15 cellular contexts compared by ENCODE assay signal in the genomic region with DNA sequence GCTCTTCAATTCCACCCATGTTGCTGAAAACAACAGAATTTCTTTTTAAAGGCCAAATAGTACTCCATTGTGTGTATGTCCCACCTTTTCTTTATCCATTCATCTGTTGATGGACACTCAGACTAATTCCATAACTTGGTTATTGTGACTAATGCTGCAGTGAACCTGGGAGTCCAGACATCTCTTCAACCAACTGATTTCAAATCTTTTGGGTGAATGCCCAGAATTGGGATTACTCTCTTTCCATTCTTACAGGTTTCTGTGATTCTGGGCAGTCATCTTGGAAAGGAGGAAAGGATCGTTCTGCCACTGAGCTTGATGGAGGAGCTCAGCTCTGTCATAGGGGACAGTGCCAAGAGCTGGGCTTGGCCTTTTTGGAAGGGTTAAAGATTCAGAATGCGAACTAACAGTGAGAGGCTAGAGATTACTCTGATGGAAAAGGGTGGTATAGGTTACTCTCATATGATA. TPM values are rescaled to one million over a fixed set of nuclear protein-coding genes. Genes with fewer than 3 reads are reported as not detected.
DNase-seq lines count a peak whose midpoint lies in the region; ATAC-seq, FAIRE-seq and TF ChIP-seq lines count a peak whose summit lies in the region.
"Had no signal": no experiment of that assay in that cellular context is flagged by ENCODE, and none has a peak within 500 bp of the region (broad histone marks: within the 10 kb centered on the region; RNA-seq: fewer than 3 reads in every experiment).

No MANE protein-coding gene starts in this region.

- no peak for TF ChIP-seq POLR2A in heart left ventricle (IDR thresholded peaks at IDR 0.05)

- no peak overlapping the region for H3K4me2 ChIP-seq in keratinocyte (ENCODE audit: control insufficient read depth, extremely low read depth, insufficient read depth, low read depth, low read length)

- H3K4me1 ChIP-seq in keratinocyte (ENCODE audit: control insufficient read depth, extremely low read depth, insufficient read depth, low read length) (peaks cover 14% of the 10 kb centered on the region), heart left ventricle (peaks cover 0 to 45% (median 30%) of the 10 kb centered on the region in 12 donors)

- no peak overlapping the region for H3K27ac Mint-ChIP-seq in osteocyte (ENCODE audit: unreplicated experiment)
- H3K27ac Mint-ChIP-seq: type B pancreatic cell had no signal

- 63 to 81% (median 75%) methylated on average over 2 of the region's 2 CpGs for WGBS in heart left ventricle, 4 donors

- TF ChIP-seq CTCF in AG10803 (conservative IDR thresholded peaks at IDR 0.05; ENCODE audit: low read length) (no peak), keratinocyte (optimal IDR thresholded peaks at IDR 0.05 in 1 of 3, IDR thresholded peaks at IDR 0.05 in 1 of 3, conservative IDR thresholded peaks at IDR 0.05 in 1 of 3; ENCODE audit: extremely low read depth in 1 of 3, insufficient read depth in 2 of 3, low read length in 3 of 3) (no peak), heart left ventricle (IDR thresholded peaks at IDR 0.05) (no peak), osteocyte (IDR thresholded peaks at IDR 0.05) (no peak)

- H3K9me3 ChIP-seq in keratinocyte (ENCODE audit: control insufficient read depth, low read depth, low read length) (no peaks in the 10 kb centered on the region), heart left ventricle (no peaks in the 10 kb centered on the region)
- H3K9me3 ChIP-seq: heart right ventricle had no signal

- H3K4me3 Mint-ChIP-seq in osteocyte (ENCODE audit: unreplicated experiment) = no peak overlapping the region
- H3K4me3 Mint-ChIP-seq: type B pancreatic cell, WTC11 had no signal

- ATAC-seq in GM18498 (IDR thresholded peaks at IDR 0.05; ENCODE audit: unreplicated experiment) (no peak), heart left ventricle (no peak)
- ATAC-seq: heart right ventricle, WTC11 had no signal

- dilution Hi-C loops in keratinocyte (cut with MboI; ENCODE audit: extremely low pct_ligation_motif_present, low sequenced_read_pairs) = no loop called here

- no peaks in the 10 kb centered on the region for H3K27me3 Mint-ChIP-seq in osteocyte (ENCODE audit: unreplicated experiment)
- H3K27me3 Mint-ChIP-seq: type B pancreatic cell had no signal

- no peaks in the 10 kb centered on the region for H3K9me3 Mint-ChIP-seq in osteocyte (ENCODE audit: unreplicated experiment)
- H3K9me3 Mint-ChIP-seq: type B pancreatic cell, WTC11 had no signal

- no peak overlapping the region for H3K4me3 ChIP-seq in AG10803 (ENCODE audit: low read length)
- H3K4me3 ChIP-seq in keratinocyte (ENCODE audit: control insufficient read depth in 2 of 3, extremely low read depth in 1 of 3, insufficient read depth in 2 of 3, low read depth in 1 of 3, low read length in 3 of 3) = no peak overlapping the region
- no peak overlapping the region for H3K4me3 ChIP-seq in heart left ventricle
- H3K4me3 ChIP-seq: heart right ventricle had no signal

- H3K9me1 ChIP-seq in keratinocyte (ENCODE audit: control insufficient read depth, extremely low read depth, insufficient read depth, low read length) = no peaks in the 10 kb centered on the region

- H3K36me3 ChIP-seq in keratinocyte (ENCODE audit: control insufficient read depth in 2 of 2, extremely low read depth in 1 of 2, insufficient read depth in 2 of 2, low read length in 2 of 2) (peaks cover 0 to 1% of the 10 kb centered on the region in 2 experiments), heart left ventricle (peaks cover 0 to 7% (median 0%) of the 10 kb centered on the region in 9 donors)
- H3K36me3 ChIP-seq: heart right ventricle had no signal

- peak; percentile 9 for FAIRE-seq in keratinocyte (lab: Jason Lieb, UNC)
- FAIRE-seq: colon, H1 had no signal

- H3K79me2 ChIP-seq in keratinocyte (ENCODE audit: control insufficient read depth, insufficient read depth, low read length) = no peaks in the 10 kb centered on the region

- H3K9ac ChIP-seq in keratinocyte (ENCODE audit: control insufficient read depth, extremely low read depth, insufficient read depth, low read length) = no peak overlapping the region

- H3K27ac ChIP-seq in keratinocyte (ENCODE audit: control insufficient read depth, insufficient read depth, low read length) (no peak overlapping the region), heart left ventricle (peak overlapping the region in 2 of 12 donors; percentile 8 to 58)

- no peaks in the 10 kb centered on the region for H4K20me1 ChIP-seq in keratinocyte (ENCODE audit: control insufficient read depth, extremely low read depth, insufficient read depth, low read length)

- intact Hi-C loops in heart left ventricle (cut with DNase I) = loop anchor here in 1 of 10 donors (10.0 kb wide), 1 partner anchor 72 kb away; no protein-coding TSS in a partner anchor

- no peak overlapping the region for H2AFZ ChIP-seq in keratinocyte (ENCODE audit: control insufficient read depth, low read length)

- DNase-seq in AG10803 (ENCODE audit: low read depth) (peak; percentile 68), HT-29 (ENCODE audit: low spot score) (peak; percentile 2), astrocyte of the hippocampus (ENCODE audit: low read depth, low spot score) (peak; percentile 89), keratinocyte (ENCODE audit: low read depth, low spot score) (no peak), heart left ventricle (no peak), osteocyte (ENCODE audit: extremely low spot score, unreplicated experiment) (no peak)
- no peak for DNase-seq in stimulated activated CD4-positive, alpha-beta T cell treated with anti-CD3 and anti-CD28 coated beads, Interleukin-2, amount 100 ng/mL, for 48 hours
- DNase-seq: activated T-cell treated with anti-CD3 and anti-CD28 coated beads, Interleukin-2, amount 50 U/mL, for 48 hours; heart right ventricle; NCI-H2081 treated with DMSO at 0.1 percent for 48 hours had no signal

- no peaks in the 10 kb centered on the region for H3K36me3 Mint-ChIP-seq in osteocyte (ENCODE audit: unreplicated experiment)
- H3K36me3 Mint-ChIP-seq: WTC11 had no signal

- peaks cover 8% of the 10 kb centered on the region for H3K4me1 Mint-ChIP-seq in osteocyte (ENCODE audit: unreplicated experiment)

- H3K27me3 ChIP-seq in keratinocyte (ENCODE audit: control insufficient read depth, extremely low read depth, insufficient read depth, low read length) (no peaks in the 10 kb centered on the region), heart left ventricle (no peaks in the 10 kb centered on the region)
- H3K27me3 ChIP-seq: heart right ventricle had no signal

RNA-seq across cellular contexts. Expression of a gene that starts 48.1 kb away (rescaled TPM):
- 0.31 and 0.55 TPM in 2 replicates for total RNA-seq in HT-29 (2014; rRNA removed; shearing (Covaris generic))
- polyA plus RNA-seq in keratinocyte (0.64 to 1.1 TPM (median 0.92 TPM) in 3 replicates), heart left ventricle (10 to 100 TPM in 1 of 2 donors, 1 to 10 TPM in 1; 8.3 to 11.7 TPM)
- not detected for polyA plus RNA-seq in keratinocyte (2011; ENCODE audit: low read depth)
- 0.23 and 0.82 TPM in 2 replicates for polyA plus RNA-seq in keratinocyte (2011; cell fraction: cytosol; rRNA removed)
- polyA plus RNA-seq in keratinocyte (2011; cell fraction: nucleus; rRNA removed) = 1.4 and 1.5 TPM in 2 replicates
- polyA plus RNA-seq in keratinocyte (2012; ENCODE audit: low replicate concordance) = 0.45 and 1.7 TPM in 2 replicates
- 0.58 to 1.4 TPM (median 1.3 TPM) in 3 replicates for polyA minus RNA-seq in keratinocyte
- 6.5 TPM for polyA minus RNA-seq in keratinocyte (2011; cell fraction: cytosol; rRNA and poly(A)+ RNA removed)
- polyA minus RNA-seq in keratinocyte (2011; cell fraction: nucleus; rRNA and poly(A)+ RNA removed) = 2.1 and 3.1 TPM in 2 replicates
- total RNA-seq in heart left ventricle (10 to 100 TPM in 7 of 9 donors, 1 to 10 TPM in 2; 8.9 to 29.6 (median 16.7) TPM), osteocyte (3.3 and 3.7 TPM in 2 replicates)

Comparison
In these comparisons a context has a peak if more than half of its experiments do, and no peak if none do; other contexts are left out.
1. DNase-seq: peak in AG10803 (single experiment), HT-29 (single experiment) and astrocyte of the hippocampus (single experiment); none in keratinocyte (single experiment), stimulated activated CD4-positive, alpha-beta T cell treated with anti-CD3 and anti-CD28 coated beads, Interleukin-2, amount 100 ng/mL, for 48 hours (0 of 2), heart left ventricle (0 of 5) and osteocyte (single experiment).